Comparison of ENCODE assay signal across 26 cellular contexts in genomic region chr12:15690320-15690719, GRCh38.
A peak's percentile ranks its signal among the peaks of the same experiment; 100 is the strongest.
DNase-seq lines count a peak whose midpoint lies in the region; ATAC-seq, FAIRE-seq and TF ChIP-seq lines count a peak whose summit lies in the region.
"Had no signal": no experiment of that assay in that cellular context is flagged by ENCODE, and none has a peak within 500 bp of the region (broad histone marks: within the 10 kb centered on the region; RNA-seq: fewer than 3 reads in every experiment).

No MANE protein-coding gene starts in this region.

- intact Hi-C loops in left ventricle myocardium inferior (cut with micrococcal nuclease) = no loop called here
- intact Hi-C loops in heart right ventricle (cut with DNase I) = no loop called here

- no peak overlapping the region for H3K4me3 ChIP-seq in left ventricle myocardium inferior
- H3K4me3 ChIP-seq in heart right ventricle = no peak overlapping the region
- peak overlapping the region in 1 of 2 donors; percentile 4 for H3K4me3 ChIP-seq in mucosa of rectum (ENCODE audit: low read length in 2 of 2)
- no peak overlapping the region for H3K4me3 ChIP-seq in small intestine (ENCODE audit: low read depth in 1 of 2, low read length in 2 of 2)
- H3K4me3 ChIP-seq: heart left ventricle had no signal

- FAIRE-seq in colon (lab: Jason Lieb, UNC) = peak; percentile 5
- no peak for FAIRE-seq in small intestine (lab: Jason Lieb, UNC)
- FAIRE-seq: GM12891, H1 had no signal

- no peaks in the 10 kb centered on the region for H3K36me3 ChIP-seq in left ventricle myocardium inferior
- no peaks in the 10 kb centered on the region for H3K36me3 ChIP-seq in heart right ventricle
- H3K36me3 ChIP-seq in mucosa of rectum (ENCODE audit: control insufficient read depth in 2 of 2, insufficient read depth in 2 of 2, low read length in 2 of 2) = no peaks in the 10 kb centered on the region
- H3K36me3 ChIP-seq in small intestine (ENCODE audit: control insufficient read depth in 2 of 2, insufficient read depth in 2 of 2, low read length in 2 of 2) = no peaks in the 10 kb centered on the region
- H3K36me3 ChIP-seq: heart left ventricle had no signal

- H3K9ac ChIP-seq in mucosa of rectum (ENCODE audit: low read depth in 1 of 2, low read length in 2 of 2) = peak overlapping the region in 1 of 2 donors; percentile 37

- peak overlapping the region; percentile 83 for H3K27ac ChIP-seq in left ventricle myocardium inferior (replicated peaks)
- H3K27ac ChIP-seq in heart right ventricle = peak overlapping the region in 3 of 10 donors; percentile 70 to 81 (median 77)
- peak overlapping the region; percentile 70 to 82 for H3K27ac ChIP-seq in mucosa of rectum (ENCODE audit: low read depth in 2 of 2, low read length in 2 of 2)
- H3K27ac ChIP-seq in small intestine (ENCODE audit: low read depth in 1 of 2, low read length in 1 of 2) = no peak overlapping the region

- no peak for DNase-seq in left ventricle myocardium inferior
- no peak for DNase-seq in heart right ventricle
- DNase-seq in NCI-H1105 (lab: John Stamatoyannopoulos, UW) = no peak
- DNase-seq in LoVo (ENCODE audit: low spot score) = no peak
- no peak for DNase-seq in small intestine
- DNase-seq: activated CD4-positive, alpha-beta T cell treated with anti-CD3 and anti-CD28 coated beads for 36 hours; activated CD8-positive, alpha-beta T cell treated with anti-CD3 and anti-CD28 coated beads, Interleukin-2, amount 10 ng/mL, durations not matched to agents 7 days and 5 days; activated gamma-delta T cell; CD8-positive, alpha-beta T cell; effector CD4-positive, alpha-beta T cell; foreskin fibroblast; heart left ventricle; IMR-90; NCI-H1048; NCI-H187; NCI-H524 treated with DMSO at 0.1 percent for 48 hours; posterior cingulate gyrus; right cardiac atrium; RPMI8226; stimulated activated naive B cell treated with anti-CD40 and anti-IgM and Interleukin-4, amounts not matched to agents 10 μg/mL and 1 μg/mL and 100 μg/mL, for 72 hours; T-helper 17 cell had no signal

- no peaks in the 10 kb centered on the region for H3K27me3 ChIP-seq in left ventricle myocardium inferior (ENCODE audit: low read depth)
- no peaks in the 10 kb centered on the region for H3K27me3 ChIP-seq in heart right ventricle
- no peaks in the 10 kb centered on the region for H3K27me3 ChIP-seq in mucosa of rectum (ENCODE audit: control insufficient read depth in 2 of 2, insufficient read depth in 2 of 2, low read length in 2 of 2)
- H3K27me3 ChIP-seq in small intestine (ENCODE audit: control insufficient read depth in 2 of 2, insufficient read depth in 2 of 2, low read length in 2 of 2) = no peaks in the 10 kb centered on the region
- H3K27me3 ChIP-seq: heart left ventricle had no signal

- H3K9me3 ChIP-seq in left ventricle myocardium inferior (replicated peaks) (peaks cover 5% of the 10 kb centered on the region), heart right ventricle (no peaks in the 10 kb centered on the region), mucosa of rectum (ENCODE audit: control insufficient read depth in 2 of 2, low read length in 2 of 2) (no peaks in the 10 kb centered on the region), small intestine (ENCODE audit: control insufficient read depth, low read depth) (no peaks in the 10 kb centered on the region)

- ATAC-seq in heart right ventricle (no peak), GM21515 (IDR thresholded peaks at IDR 0.05; ENCODE audit: unreplicated experiment) (no peak)
- ATAC-seq: activated CD4-positive, alpha-beta T cell treated with anti-CD3 and anti-CD28 coated beads for 36 hours; activated CD8-positive, alpha-beta T cell treated with anti-CD3 and anti-CD28 coated beads, Interleukin-2, amount 10 ng/mL, durations not matched to agents 7 days and 5 days; CD8-positive, alpha-beta T cell; heart left ventricle; right cardiac atrium; stimulated activated naive B cell treated with anti-CD40 and anti-IgM and Interleukin-4, amounts not matched to agents 10 μg/mL and 1 μg/mL and 100 μg/mL, for 72 hours; T-helper 17 cell had no signal

- TF ChIP-seq CTCF in left ventricle myocardium inferior (IDR thresholded peaks at IDR 0.05; ENCODE audit: borderline replicate concordance) (no peak), heart right ventricle (IDR thresholded peaks at IDR 0.05) (no peak)

- H3K4me1 ChIP-seq in left ventricle myocardium inferior = peaks cover 42% of the 10 kb centered on the region
- H3K4me1 ChIP-seq in heart right ventricle = peaks cover 0 to 72% (median 25%) of the 10 kb centered on the region in 9 donors
- H3K4me1 ChIP-seq in mucosa of rectum (ENCODE audit: control insufficient read depth in 2 of 2, insufficient read depth in 2 of 2, low read length in 2 of 2) = peaks cover 34 to 42% of the 10 kb centered on the region in 2 donors
- peaks cover 5 to 14% of the 10 kb centered on the region in 2 donors for H3K4me1 ChIP-seq in small intestine (ENCODE audit: control insufficient read depth in 2 of 2, insufficient read depth in 1 of 2, low read depth in 1 of 2, low read length in 1 of 2)

- WGBS in heart right ventricle, 2 donors = 58 to 78% methylated on average over 1 of the region's 1 CpG
- WGBS in small intestine, 3 donors = 3 to 54% (median 27%) methylated on average over 1 of the region's 1 CpG

Comparison
In these comparisons a context has a peak if more than half of its experiments do, and no peak if none do; other contexts are left out.
1. H3K27ac ChIP-seq: peak in left ventricle myocardium inferior (single experiment) and mucosa of rectum (2 of 2); none in small intestine (0 of 2).